ENCODE assay signal across 17 cellular contexts in genomic region chr7:41163991-41164390, GRCh38.
A peak's percentile ranks its signal among the peaks of the same experiment; 100 is the strongest.
DNase-seq lines count a peak whose midpoint lies in the region; ATAC-seq and TF ChIP-seq lines count a peak whose summit lies in the region.
"Had no signal": no experiment of that assay in that cellular context is flagged by ENCODE, and none has a peak within 500 bp of the region (broad histone marks: within the 10 kb centered on the region; RNA-seq: fewer than 3 reads in every experiment).

No MANE protein-coding gene starts in this region.

- no peak overlapping the region for H3K27ac ChIP-seq in neuronal stem cell (replicated peaks; ENCODE audit: low read length)
- H3K27ac ChIP-seq: GM23248, HL-60 had no signal

- H3K9ac ChIP-seq in neuronal stem cell (ENCODE audit: low read depth, low read length, poor library complexity): no peak overlapping the region
- H3K9ac ChIP-seq: GM23248 had no signal

- no peak overlapping the region for H3K23ac ChIP-seq in neuronal stem cell (ENCODE audit: low read depth, low read length, poor library complexity)

- H3K36me3 ChIP-seq in neuronal stem cell (replicated peaks in 1 of 2; ENCODE audit: control insufficient read depth in 2 of 2, insufficient read depth in 2 of 2, low read length in 2 of 2): no peaks in the 10 kb centered on the region
- H3K36me3 ChIP-seq: BE2C had no signal

- H2AK5ac ChIP-seq in neuronal stem cell (ENCODE audit: low read depth, low read length): no peak overlapping the region

- H3K9me3 ChIP-seq in neuronal stem cell (replicated peaks in 1 of 2; ENCODE audit: control insufficient read depth in 2 of 2, insufficient read depth in 1 of 2, low read depth in 1 of 2, low read length in 2 of 2): peaks cover 0 to 24% of the 10 kb centered on the region in 2 donors
- H3K9me3 ChIP-seq: BE2C had no signal

- no peaks in the 10 kb centered on the region for H3K79me1 ChIP-seq in neuronal stem cell (ENCODE audit: low read depth, low read length)

- no peak overlapping the region for H4K91ac ChIP-seq in neuronal stem cell (ENCODE audit: low read depth, low read length, poor library complexity)

- WGBS in neuronal stem cell (ENCODE audit: extremely low coverage in 2 of 2, insufficient read length in 2 of 2, insufficient replicate concordance in 1 of 2), 2 donors: 100% methylated on average over 1 of the region's 3 CpGs

- H3K27me3 ChIP-seq in neuronal stem cell (ENCODE audit: control insufficient read depth in 3 of 3, insufficient read depth in 3 of 3, low read depth in 1 of 3, low read length in 3 of 3): no peaks in the 10 kb centered on the region
- H3K27me3 ChIP-seq: BE2C had no signal

- intact Hi-C loops in left colon (cut with DNase I, micrococcal nuclease): no loop called here

- H3K14ac ChIP-seq in neuronal stem cell (ENCODE audit: low read length): no peak overlapping the region

- H2BK12ac ChIP-seq in neuronal stem cell (ENCODE audit: low read length): no peak overlapping the region

- peak; percentile 24 for DNase-seq in RPMI7951 (ENCODE audit: low read depth)
- peak; percentile 16 for DNase-seq in fibroblast of villous mesenchyme (ENCODE audit: low read depth)
- DNase-seq in neuronal stem cell (ENCODE audit: low spot score): no peak
- no peak for DNase-seq in left colon
- DNase-seq in stimulated activated naive CD4-positive, alpha-beta T cell (lab: John Stamatoyannopoulos, UW): no peak
- DNase-seq in NOMO-1 (lab: John Stamatoyannopoulos, UW; ENCODE audit: unreplicated experiment in 2 of 2): no peak
- DNase-seq: ACHN; BE2C; C1 segment of cervical spinal cord; CD4-positive, CD25-positive, alpha-beta regulatory T cell; CD8-positive, alpha-beta memory T cell; COR-L47; GDM1; HCEC 1CT had no signal

- H3K4me2 ChIP-seq in neuronal stem cell (ENCODE audit: insufficient read depth, low read length, poor library complexity, severe bottlenecking): no peak overlapping the region

- no peak overlapping the region for H3K18ac ChIP-seq in neuronal stem cell (ENCODE audit: low read length)

- no peak overlapping the region for H2BK120ac ChIP-seq in neuronal stem cell (ENCODE audit: low read depth, low read length)

- H2AFZ ChIP-seq in neuronal stem cell (ENCODE audit: low read length): peak overlapping the region; percentile 20
- H2AFZ ChIP-seq: GM23248 had no signal

- no peak for ATAC-seq in left colon
- ATAC-seq in HG02970 (IDR thresholded peaks at IDR 0.05; ENCODE audit: low FRiP score, unreplicated experiment): no peak

- TF ChIP-seq CTCF in fibroblast of villous mesenchyme (IDR thresholded peaks at IDR 0.05; ENCODE audit: insufficient read depth, low read depth, low read length): no peak

- no peak overlapping the region for H4K8ac ChIP-seq in neuronal stem cell (ENCODE audit: low read depth, low read length)

- no peak overlapping the region for H3K4ac ChIP-seq in neuronal stem cell (ENCODE audit: low read length)

- H2BK5ac ChIP-seq in neuronal stem cell (ENCODE audit: low read length): no peak overlapping the region

- H2BK15ac ChIP-seq in neuronal stem cell (ENCODE audit: low read length): no peak overlapping the region

- H3K4me3 ChIP-seq in fibroblast of villous mesenchyme (ENCODE audit: low read depth, low read length) (no peak overlapping the region), neuronal stem cell (ENCODE audit: low read length in 2 of 2) (no peak overlapping the region)
- H3K4me3 ChIP-seq: GM23248 had no signal

- no peaks in the 10 kb centered on the region for H3K4me1 ChIP-seq in neuronal stem cell (ENCODE audit: control insufficient read depth in 2 of 2, insufficient read depth in 1 of 2, low read depth in 1 of 2, low read length in 2 of 2)
- H3K4me1 ChIP-seq: BE2C had no signal

Comparison
In these comparisons a context has a peak if more than half of its experiments do, and no peak if none do; other contexts are left out.
1. DNase-seq: peak in RPMI7951 (single experiment) and fibroblast of villous mesenchyme (single experiment); none in neuronal stem cell (single experiment), left colon (0 of 2), stimulated activated naive CD4-positive, alpha-beta T cell (0 of 6) and NOMO-1 (0 of 2).